ENCODE assay signal across 8 cellular contexts in the genomic region with DNA sequence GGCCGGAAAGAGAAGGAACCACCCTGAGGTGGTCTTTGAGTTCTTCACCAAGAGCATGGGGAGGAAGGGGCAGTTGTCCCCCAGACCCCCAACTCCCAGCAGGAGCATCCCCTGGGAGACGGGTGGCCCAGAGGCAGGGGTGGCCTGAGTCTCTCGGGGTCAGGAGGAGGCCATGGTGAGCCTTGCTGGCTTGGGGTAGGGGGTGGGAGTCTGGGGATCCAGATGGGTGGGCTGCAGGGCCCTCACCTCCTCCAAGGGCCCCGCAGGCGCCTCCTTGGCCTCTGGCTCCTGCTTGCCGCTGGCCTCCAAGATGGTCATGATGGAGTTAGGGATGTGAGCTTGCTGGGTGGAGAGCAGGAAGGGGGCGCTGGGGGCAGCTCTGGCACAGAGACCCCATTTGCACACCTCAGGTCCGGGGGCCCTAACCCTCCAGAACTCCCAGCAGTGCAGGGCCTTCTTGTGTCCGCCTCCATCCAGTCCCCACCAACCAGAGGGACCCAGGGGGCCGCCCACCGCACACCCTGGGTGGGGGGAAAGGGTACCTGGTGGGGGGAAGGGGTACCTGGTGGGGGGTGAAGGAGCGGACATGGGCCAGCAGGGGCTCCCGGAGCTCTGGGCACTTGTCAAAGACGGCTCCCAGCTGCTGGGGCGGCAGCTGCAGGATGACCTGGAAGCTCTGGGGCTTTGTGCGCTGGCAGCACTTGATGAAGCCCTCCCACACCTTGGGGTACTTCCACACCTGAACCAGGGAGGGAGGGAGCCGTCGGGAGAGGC.
DNase-seq lines count a peak whose midpoint lies in the region; ATAC-seq and TF ChIP-seq lines count a peak whose summit lies in the region.

No MANE protein-coding gene starts in this region.

- no peaks in the 10 kb centered on the region for H3K27me3 ChIP-seq in WERI-Rb-1 (ENCODE audit: insufficient read depth, low read depth, severe bottlenecking)
- H3K27me3 ChIP-seq in parathyroid adenoma (ENCODE audit: control insufficient read depth, insufficient read depth, low read length) = no peaks in the 10 kb centered on the region
- no peaks in the 10 kb centered on the region for H3K27me3 ChIP-seq in brain microvascular endothelial cell (replicated peaks)

- no peak overlapping the region for H2AFZ ChIP-seq in parathyroid adenoma

- H3K4me1 ChIP-seq in parathyroid adenoma = no peaks in the 10 kb centered on the region

- H3K4me3 ChIP-seq in WERI-Rb-1 (ENCODE audit: low read depth, low read length) (peak overlapping the region; percentile 46), iPS-11a (ENCODE audit: low read depth, low read length) (peak overlapping the region; percentile 51), parathyroid adenoma (ENCODE audit: low read depth, low read length) (peak overlapping the region; percentile 74), brain microvascular endothelial cell (ENCODE audit: low read depth, low read length) (no peak overlapping the region)

- peak overlapping the region; percentile 90 for H3K4me2 ChIP-seq in parathyroid adenoma (ENCODE audit: low read length)

- H3K27ac ChIP-seq in WERI-Rb-1 (peak overlapping the region; percentile 41), parathyroid adenoma (no peak overlapping the region), brain microvascular endothelial cell (no peak overlapping the region)

- no peak for ATAC-seq in HG03520 (IDR thresholded peaks at IDR 0.05; ENCODE audit: unreplicated experiment)

- TF ChIP-seq CTCF in GM20000 (IDR thresholded peaks at IDR 0.05; ENCODE audit: extremely low read depth, missing control alignments) (no peak), WERI-Rb-1 (IDR thresholded peaks at IDR 0.05; ENCODE audit: low read depth, low read length) (no peak), parathyroid adenoma (IDR thresholded peaks at IDR 0.05) (no peak), brain microvascular endothelial cell (IDR thresholded peaks at IDR 0.05; ENCODE audit: low read depth, low read length, missing control alignments) (no peak)

- H3K36me3 ChIP-seq in WERI-Rb-1 (peaks cover 11% of the 10 kb centered on the region), parathyroid adenoma (ENCODE audit: control insufficient read depth, insufficient read depth, low read length) (no peaks in the 10 kb centered on the region), brain microvascular endothelial cell (replicated peaks) (peaks cover 14% of the 10 kb centered on the region)

- DNase-seq in GM20000 (ENCODE audit: low spot score) = peak; percentile 42
- DNase-seq in WERI-Rb-1 = no peak
- DNase-seq in HCEC 1CT = no peak
- no peak for DNase-seq in stimulated activated CD8-positive, alpha-beta memory T cell treated with anti-CD3 and anti-CD28 coated beads, Interleukin-4, amount 100 ng/mL, for 48 hours
- DNase-seq in brain microvascular endothelial cell = no peak

- H3K9me3 ChIP-seq in WERI-Rb-1 (ENCODE audit: severe bottlenecking) (no peaks in the 10 kb centered on the region), parathyroid adenoma (ENCODE audit: control insufficient read depth, low read length) (no peaks in the 10 kb centered on the region)

- no peaks in the 10 kb centered on the region for H3K79me2 ChIP-seq in parathyroid adenoma

- H3K9ac ChIP-seq in parathyroid adenoma = no peak overlapping the region

- in situ Hi-C loops in brain microvascular endothelial cell (cut with HindIII; ENCODE audit: low pct_ligation_motif_present, low sequenced_read_pairs) = no loop called here
